ENCODE assay signal across 9 cellular contexts in the genomic region with DNA sequence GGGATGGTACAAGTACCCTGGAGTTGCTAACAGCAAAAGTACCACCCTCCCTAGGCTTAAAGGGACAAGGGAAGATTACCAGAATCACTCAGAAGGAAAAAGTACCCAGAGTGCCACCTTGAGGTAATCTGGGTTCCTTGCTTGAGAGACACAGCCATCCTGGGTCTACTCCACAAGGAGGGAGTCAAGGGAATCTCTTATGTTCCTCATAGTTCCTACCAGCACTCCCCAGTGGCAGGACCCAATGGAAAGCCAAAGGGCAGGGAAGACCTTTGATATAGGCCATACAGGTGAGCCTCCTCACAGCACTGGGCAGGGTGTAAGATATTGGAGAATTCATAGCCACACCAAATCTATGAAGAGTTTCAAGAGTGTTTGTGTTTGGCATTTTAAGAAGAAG. TPM values are rescaled to one million over a fixed set of nuclear protein-coding genes. Genes with fewer than 3 reads are reported as not detected.
DNase-seq lines count a peak whose midpoint lies in the region; ATAC-seq, FAIRE-seq and TF ChIP-seq lines count a peak whose summit lies in the region.
"Had no signal": no experiment of that assay in that cellular context is flagged by ENCODE, and none has a peak within 500 bp of the region (broad histone marks: within the 10 kb centered on the region; RNA-seq: fewer than 3 reads in every experiment).

No MANE protein-coding gene starts in this region.

- H3K4me3 ChIP-seq in mesendoderm (ENCODE audit: low read length) (no peak overlapping the region), vagina (no peak overlapping the region)

- H3K79me2 ChIP-seq in mesendoderm (ENCODE audit: control insufficient read depth, insufficient read depth, low read length) = no peaks in the 10 kb centered on the region

- H2BK120ac ChIP-seq in mesendoderm (ENCODE audit: low read depth, low read length) = no peak overlapping the region

- H3K27ac Mint-ChIP-seq in activated T-helper 1 cell treated with anti-CD3 and anti-CD28 coated beads, Interleukin-12 subunit alpha, Interleukin-12 subunit beta, Interleukin-2, Interleukin-4 antibody, amounts not matched to agents 30 ng/mL and 10 ng/mL and 1 ng/mL, durations not matched to agents 14 hours and 24 hours and 36 hours = peak overlapping the region; percentile 79

- H3K18ac ChIP-seq in mesendoderm (ENCODE audit: low read length) = no peak overlapping the region

- H4K5ac ChIP-seq in mesendoderm (ENCODE audit: low read length) = no peak overlapping the region

- no peaks in the 10 kb centered on the region for H3K9me3 Mint-ChIP-seq in activated T-helper 1 cell treated with anti-CD3 and anti-CD28 coated beads, Interleukin-12 subunit alpha, Interleukin-12 subunit beta, Interleukin-2, Interleukin-4 antibody, amounts not matched to agents 30 ng/mL and 10 ng/mL and 1 ng/mL, durations not matched to agents 14 hours and 24 hours and 36 hours

- H3K27me3 ChIP-seq in mesendoderm (ENCODE audit: insufficient read depth, low read length, poor library complexity) (no peaks in the 10 kb centered on the region), vagina (no peaks in the 10 kb centered on the region)

- DNase-seq in D721Med (ENCODE audit: insufficient read length, low spot score) (no peak), KBM-7 (peak; percentile 12), mesendoderm (peak; percentile 95), vagina (ENCODE audit: extremely low spot score in 2 of 2) (no peak)
- DNase-seq in activated T-helper 1 cell treated with anti-CD3 and anti-CD28 coated beads, Interleukin-12 subunit alpha, Interleukin-12 subunit beta, Interleukin-2, Interleukin-4 antibody, amounts not matched to agents 30 ng/mL and 10 ng/mL and 1 ng/mL, durations not matched to agents 14 hours and 24 hours and 36 hours (ENCODE audit: low spot score) = no peak
- DNase-seq in effector CD8-positive, alpha-beta T cell (lab: John Stamatoyannopoulos, UW) = no peak

- no peak overlapping the region for H3K9ac ChIP-seq in mesendoderm (ENCODE audit: low read length)

- H4K8ac ChIP-seq in mesendoderm (ENCODE audit: low read depth, low read length) = no peak overlapping the region

- no peaks in the 10 kb centered on the region for H3K9me3 ChIP-seq in vagina

- H3K79me1 ChIP-seq in mesendoderm (ENCODE audit: low read length) = no peaks in the 10 kb centered on the region

- H2BK15ac ChIP-seq in mesendoderm (replicated peaks; ENCODE audit: low read depth) = no peak overlapping the region

- H3K4me3 Mint-ChIP-seq in activated T-helper 1 cell treated with anti-CD3 and anti-CD28 coated beads, Interleukin-12 subunit alpha, Interleukin-12 subunit beta, Interleukin-2, Interleukin-4 antibody, amounts not matched to agents 30 ng/mL and 10 ng/mL and 1 ng/mL, durations not matched to agents 14 hours and 24 hours and 36 hours = peak overlapping the region; percentile 78

- no peak overlapping the region for H3K56ac ChIP-seq in mesendoderm (ENCODE audit: low read length)

- TF ChIP-seq CTCF in D721Med (IDR thresholded peaks at IDR 0.05; ENCODE audit: insufficient read depth, missing control alignments) = peak; percentile 56
- no peak for TF ChIP-seq CTCF in vagina (IDR thresholded peaks at IDR 0.05)

- peaks cover 26% of the 10 kb centered on the region for H3K36me3 Mint-ChIP-seq in activated T-helper 1 cell treated with anti-CD3 and anti-CD28 coated beads, Interleukin-12 subunit alpha, Interleukin-12 subunit beta, Interleukin-2, Interleukin-4 antibody, amounts not matched to agents 30 ng/mL and 10 ng/mL and 1 ng/mL, durations not matched to agents 14 hours and 24 hours and 36 hours (ENCODE audit: low read depth)

- H3K27ac ChIP-seq in mesendoderm (ENCODE audit: low read depth, low read length) (no peak overlapping the region), vagina (no peak overlapping the region)

- no peak overlapping the region for H3K4ac ChIP-seq in mesendoderm (ENCODE audit: low read depth, low read length)

- H3K23ac ChIP-seq in mesendoderm (ENCODE audit: low read length) = no peak overlapping the region

- H3K4me1 ChIP-seq in mesendoderm (ENCODE audit: control insufficient read depth, low read depth, low read length) = no peaks in the 10 kb centered on the region
- H3K4me1 ChIP-seq in vagina = no peaks in the 10 kb centered on the region

- H3K27me3 Mint-ChIP-seq in activated T-helper 1 cell treated with anti-CD3 and anti-CD28 coated beads, Interleukin-12 subunit alpha, Interleukin-12 subunit beta, Interleukin-2, Interleukin-4 antibody, amounts not matched to agents 30 ng/mL and 10 ng/mL and 1 ng/mL, durations not matched to agents 14 hours and 24 hours and 36 hours (ENCODE audit: insufficient read depth) = no peaks in the 10 kb centered on the region

- TF ChIP-seq POLR2A in GM18505 (IDR thresholded peaks at IDR 0.05; ENCODE audit: borderline replicate concordance, extremely low read depth, insufficient read depth, insufficient read length) (no peak), vagina (IDR thresholded peaks at IDR 0.05) (no peak)

- H2BK5ac ChIP-seq in mesendoderm (ENCODE audit: low read length) = no peak overlapping the region

- FAIRE-seq in D721Med (lab: Jason Lieb, UNC) = no peak
- FAIRE-seq: astrocyte had no signal

- no peak overlapping the region for H2AK5ac ChIP-seq in mesendoderm (ENCODE audit: low read length)

- H3K36me3 ChIP-seq in mesendoderm (ENCODE audit: control insufficient read depth, insufficient read depth, low read length) = no peaks in the 10 kb centered on the region
- no peaks in the 10 kb centered on the region for H3K36me3 ChIP-seq in vagina

- in situ Hi-C loops in KBM-7 (cut with MboI; ENCODE audit: low pct_unique_long_range_greater_than_20kb, low sequenced_read_pairs) = no loop called here

- intact Hi-C loops in activated T-helper 1 cell treated with anti-CD3 and anti-CD28 coated beads, Interleukin-12 subunit alpha, Interleukin-12 subunit beta, Interleukin-2, Interleukin-4 antibody, amounts not matched to agents 30 ng/mL and 10 ng/mL and 1 ng/mL, durations not matched to agents 14 hours and 24 hours and 36 hours (cut with micrococcal nuclease) = loop anchor here (10.0 kb wide), 1 partner anchor 964 kb away; no protein-coding TSS in a partner anchor
- intact Hi-C loops in vagina (cut with DNase I) = no loop called here

- H3K4me2 ChIP-seq in mesendoderm (ENCODE audit: low read length) = no peak overlapping the region

- H3K4me1 Mint-ChIP-seq in activated T-helper 1 cell treated with anti-CD3 and anti-CD28 coated beads, Interleukin-12 subunit alpha, Interleukin-12 subunit beta, Interleukin-2, Interleukin-4 antibody, amounts not matched to agents 30 ng/mL and 10 ng/mL and 1 ng/mL, durations not matched to agents 14 hours and 24 hours and 36 hours (ENCODE audit: low read depth) = peaks cover 33% of the 10 kb centered on the region

- ATAC-seq in GM18505 (IDR thresholded peaks at IDR 0.05; ENCODE audit: unreplicated experiment) = no peak
- ATAC-seq in GM18502 (IDR thresholded peaks at IDR 0.05; ENCODE audit: poor library complexity, unreplicated experiment) = no peak

RNA-seq across cellular contexts. Expression of gene IL2, which starts 5.7 kb away (rescaled TPM):
- total RNA-seq in activated T-helper 1 cell treated with anti-CD3 and anti-CD28 coated beads, Interleukin-12 subunit alpha, Interleukin-12 subunit beta, Interleukin-2, Interleukin-4 antibody, amounts not matched to agents 30 ng/mL and 10 ng/mL and 1 ng/mL, durations not matched to agents 14 hours and 24 hours and 36 hours = 595 and 611 TPM in 2 replicates
- polyA plus RNA-seq in mesendoderm (2013, experiment 1 of 2) = 0.11 TPM
- 0.20 TPM for polyA plus RNA-seq in mesendoderm (2013, experiment 2 of 2)
- total RNA-seq in vagina = not detected
- total RNA-seq: astrocyte had no signal

Comparison
In these comparisons a context has a peak if more than half of its experiments do, and no peak if none do; other contexts are left out.
1. DNase-seq: peak in KBM-7 (single experiment) and mesendoderm (single experiment); none in D721Med (single experiment), activated T-helper 1 cell treated with anti-CD3 and anti-CD28 coated beads, Interleukin-12 subunit alpha, Interleukin-12 subunit beta, Interleukin-2, Interleukin-4 antibody, amounts not matched to agents 30 ng/mL and 10 ng/mL and 1 ng/mL, durations not matched to agents 14 hours and 24 hours and 36 hours (single experiment), effector CD8-positive, alpha-beta T cell (single experiment) and vagina (0 of 2).
2. RNA of gene IL2, which starts 5.7 kb away (total RNA-seq): 595 to 611 TPM in activated T-helper 1 cell treated with anti-CD3 and anti-CD28 coated beads, Interleukin-12 subunit alpha, Interleukin-12 subunit beta, Interleukin-2, Interleukin-4 antibody, amounts not matched to agents 30 ng/mL and 10 ng/mL and 1 ng/mL, durations not matched to agents 14 hours and 24 hours and 36 hours; not detected in vagina (single experiment); every median in the first group is over 100 times any median in the second.